ENCODE assay signal across 22 cellular contexts in the genomic region with DNA sequence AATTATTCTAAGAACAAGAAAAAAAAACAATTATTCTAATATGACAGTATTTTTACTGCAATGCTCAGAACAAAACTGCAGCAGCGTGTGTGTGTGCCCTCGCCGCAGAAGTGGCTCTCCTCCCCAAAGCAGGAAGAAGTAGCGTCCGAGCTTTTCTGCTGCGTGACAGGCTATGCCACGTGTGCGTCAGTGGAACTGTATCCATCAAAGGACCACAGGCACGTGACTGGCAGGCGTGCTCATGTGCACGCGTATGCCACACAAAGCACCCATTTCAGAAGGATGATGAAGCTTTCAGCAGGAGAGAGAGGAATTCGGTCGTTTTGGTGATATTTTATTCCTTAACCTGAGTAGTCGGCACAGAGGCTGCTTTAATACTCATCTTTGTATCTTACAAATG. TPM values are rescaled to one million over a fixed set of nuclear protein-coding genes. Genes with fewer than 3 reads are reported as not detected.
A peak's percentile ranks its signal among the peaks of the same experiment; 100 is the strongest.
DNase-seq lines count a peak whose midpoint lies in the region; ATAC-seq, FAIRE-seq and TF ChIP-seq lines count a peak whose summit lies in the region.
"Had no signal": no experiment of that assay in that cellular context is flagged by ENCODE, and none has a peak within 500 bp of the region (broad histone marks: within the 10 kb centered on the region; RNA-seq: fewer than 3 reads in every experiment).

No MANE protein-coding gene starts in this region.

- SMC1A ChIA-PET in GM12878 (lab: Charles Lee; ENCODE audit: uncharacterized antibody, unreplicated experiment) = interaction anchor here (0.8 kb wide), 1 partner anchor 9 kb away, joined by 4 read pairs; no protein-coding TSS in a partner anchor

- peaks cover 6% of the 10 kb centered on the region; the same call in 1 of the 2 replicates for H3K36me3 ChIP-seq in Loucy (ENCODE audit: insufficient read depth, low read length)
- H3K36me3 ChIP-seq in GM12878 (ENCODE audit: control insufficient read depth in 2 of 2, insufficient read depth in 2 of 2, low read length in 1 of 2) = no peaks in the 10 kb centered on the region
- H3K36me3 ChIP-seq: adrenal gland had no signal

- peak overlapping the region in 1 of 2 donors; percentile 38 for H3K4me3 Mint-ChIP-seq in stimulated activated naive CD8-positive, alpha-beta T cell treated with anti-CD3 and anti-CD28 coated beads, Interleukin-15, amount 100 ng/mL, for 72 hours
- H3K4me3 Mint-ChIP-seq: H9 had no signal

- H3K9me3 ChIP-seq in Loucy (ENCODE audit: insufficient read depth, low read depth, low read length) = no peaks in the 10 kb centered on the region
- H3K9me3 ChIP-seq in GM12878 (replicated peaks; ENCODE audit: control insufficient read depth, insufficient read depth, low read length) = no peaks in the 10 kb centered on the region
- H3K9me3 ChIP-seq: adrenal gland, MG63, tibial nerve had no signal

- no peak for TF ChIP-seq POLR2A in GM12878 (IDR thresholded peaks at IDR 0.05; ENCODE audit: low read depth, low read length)

- in situ Hi-C loops in GM12878 (cut with MboI) = no loop called here

- H2AFZ ChIP-seq in Loucy (ENCODE audit: low read length) (no peak overlapping the region), GM12878 (ENCODE audit: control insufficient read depth, low read depth, low read length) (no peak overlapping the region)

- 96% methylated on average over 15 of the region's 15 CpGs for WGBS in GM12878 (ENCODE audit: insufficient coverage, insufficient replicate concordance, low lambda C conversion rate, missing lambda C conversion rate)

- ATAC-seq in GM12878 (no peak), HG03565 (IDR thresholded peaks at IDR 0.05; ENCODE audit: unreplicated experiment) (no peak)
- no peak for ATAC-seq in stimulated activated naive CD8-positive, alpha-beta T cell treated with anti-CD3 and anti-CD28 coated beads, Interleukin-15, amount 100 ng/mL, for 72 hours

- peaks cover 52% of the 10 kb centered on the region for H3K79me2 ChIP-seq in Loucy (ENCODE audit: insufficient read depth, low read length)
- peaks cover 3% of the 10 kb centered on the region; the same call in 1 of the 2 replicates for H3K79me2 ChIP-seq in GM12878 (ENCODE audit: control insufficient read depth, insufficient read depth, low read length)

- no peaks in the 10 kb centered on the region for H3K9me2 ChIP-seq in Loucy (replicated peaks; ENCODE audit: low read depth, low read length)

- H3K27ac ChIP-seq in GM12878 (ENCODE audit: control insufficient read depth, insufficient read depth) = no peak overlapping the region
- H3K27ac ChIP-seq: adrenal gland, epithelial cell of prostate, tibial nerve had no signal

- H3K9ac ChIP-seq in Loucy (ENCODE audit: low read depth, low read length, poor library complexity, severe bottlenecking) (peak overlapping the region; percentile 80), GM12878 (ENCODE audit: control insufficient read depth, insufficient read depth, low read length) (no peak overlapping the region)

- intact Hi-C loops in GM12878 (cut with micrococcal nuclease; ENCODE audit: unreplicated experiment) = no loop called here

- no peak for TF ChIP-seq EP300 in GM12878 (IDR thresholded peaks at IDR 0.05; ENCODE audit: borderline replicate concordance in 1 of 2, control insufficient read depth in 1 of 2, low read depth in 2 of 2, low read length in 2 of 2)

- no peak for TF ChIP-seq RAD21 in GM12878 (IDR thresholded peaks at IDR 0.05; ENCODE audit: insufficient read depth, low read depth, low read length)

- BruUV-seq in GM12878 (replicated peaks; lab: Mats Ljungman, UMichigan) = no TSS peak

- H3K27me3 ChIP-seq in Loucy (ENCODE audit: insufficient read depth, low read length, poor library complexity, severe bottlenecking) (no peaks in the 10 kb centered on the region), GM12878 (replicated peaks in 1 of 2; ENCODE audit: control insufficient read depth in 2 of 2, insufficient read depth in 2 of 2, low read length in 1 of 2) (no peaks in the 10 kb centered on the region; a peak in 1 of 4 replicates)
- H3K27me3 ChIP-seq: adrenal gland, MG63, tibial nerve had no signal

- DNase-seq in GM12878 (ENCODE audit: low read depth, low spot score) (no peak), medulla oblongata (ENCODE audit: extremely low spot score) (peak; percentile 61), superior temporal gyrus (ENCODE audit: extremely low spot score) (peak; percentile 89), activated T-cell treated with anti-CD3 and anti-CD28 coated beads for 4 hours (no peak), NCI-H1048 (lab: John Stamatoyannopoulos, UW) (no peak)
- no peak for DNase-seq in stimulated activated naive CD8-positive, alpha-beta T cell treated with anti-CD3 and anti-CD28 coated beads, Interleukin-15, amount 100 ng/mL, for 72 hours
- DNase-seq: activated CD4-positive, alpha-beta T cell treated with anti-CD3 and anti-CD28 coated beads, Interleukin-2, amount 50 U/mL, for 48 hours; activated CD8-positive, alpha-beta memory T cell treated with anti-CD3 and anti-CD28 coated beads, Interleukin-2, amount 50 U/mL, for 48 hours; activated gamma-delta T cell; Calu3; H9; MG63; NCI-H1436 treated with DMSO at 0.1 percent for 48 hours; NCI-H526; retina; stimulated activated CD4-positive, alpha-beta T cell treated with anti-CD3 and anti-CD28 coated beads, Interleukin-4, amount 100 ng/mL, for 1 hour; stimulated activated naive CD4-positive, alpha-beta T cell treated with Interleukin-2 at 50 U/mL for 16 hours had no signal

- peaks cover 6% of the 10 kb centered on the region for H3K27me3 Mint-ChIP-seq in stimulated activated naive CD8-positive, alpha-beta T cell treated with anti-CD3 and anti-CD28 coated beads, Interleukin-15, amount 100 ng/mL, for 72 hours

- H3K4me2 ChIP-seq in Loucy (ENCODE audit: low read depth, low read length, poor library complexity, severe bottlenecking) = peak overlapping the region; percentile 77
- H3K4me2 ChIP-seq in GM12878 (ENCODE audit: control insufficient read depth, insufficient read depth) = no peak overlapping the region

- CTCF ChIA-PET in GM12878 (lab: Yijun Ruan, JAX) = no interaction called here

- RAD21 ChIA-PET in GM12878 (lab: Charles Lee; ENCODE audit: unreplicated experiment) = no interaction called here

- H3K4me3 ChIP-seq in Loucy (ENCODE audit: low read length, poor library complexity, severe bottlenecking) (peak overlapping the region; percentile 77), GM12878 (no peak overlapping the region)
- H3K4me3 ChIP-seq: adrenal gland, MG63, tibial nerve had no signal

- no peak for TF ChIP-seq CTCF in Loucy (conservative IDR thresholded peaks at IDR 0.05; ENCODE audit: low read length)
- TF ChIP-seq CTCF in GM12878 (IDR thresholded peaks at IDR 0.05 in 2 of 3, conservative IDR thresholded peaks at IDR 0.05 in 1 of 3; ENCODE audit: control insufficient read depth in 2 of 3, extremely low read depth in 1 of 3, insufficient read depth in 1 of 3, low read depth in 3 of 3, low read length in 3 of 3) = no peak

- H3K9me3 Mint-ChIP-seq in stimulated activated naive CD8-positive, alpha-beta T cell treated with anti-CD3 and anti-CD28 coated beads, Interleukin-15, amount 100 ng/mL, for 72 hours = peaks cover 0 to 5% of the 10 kb centered on the region in 2 donors

- H3K4me1 Mint-ChIP-seq in stimulated activated naive CD8-positive, alpha-beta T cell treated with anti-CD3 and anti-CD28 coated beads, Interleukin-15, amount 100 ng/mL, for 72 hours = peaks cover 37% of the 10 kb centered on the region

- peaks cover 6% of the 10 kb centered on the region for H4K20me1 ChIP-seq in Loucy (ENCODE audit: insufficient read depth, low read length, poor library complexity, severe bottlenecking)
- no peaks in the 10 kb centered on the region for H4K20me1 ChIP-seq in GM12878 (ENCODE audit: control insufficient read depth, insufficient read depth)

- H3F3A ChIP-seq in Loucy (ENCODE audit: low read depth) = no peaks in the 10 kb centered on the region

- POLR2A ChIA-PET in GM12878 (lab: Charles Lee) = no interaction called here

- no peak for FAIRE-seq in GM12878 (lab: Jason Lieb, UNC)

- H3K4me1 ChIP-seq in Loucy (ENCODE audit: insufficient read depth, low read length, poor library complexity, severe bottlenecking) (peaks cover 24% of the 10 kb centered on the region), GM12878 (ENCODE audit: control insufficient read depth, insufficient read depth, low read length) (peaks cover 5% of the 10 kb centered on the region)

- H3K27ac Mint-ChIP-seq in stimulated activated naive CD8-positive, alpha-beta T cell treated with anti-CD3 and anti-CD28 coated beads, Interleukin-15, amount 100 ng/mL, for 72 hours = no peak overlapping the region

RNA-seq across cellular contexts. Expression of a gene that starts 3.6 kb away (rescaled TPM):
- 2.7 and 2.8 TPM in 2 replicates for total RNA-seq in GM12878 (2013; cell fraction: nucleolus; rRNA removed)
- total RNA-seq in GM12878 (2014; rRNA removed) (7.8 and 8.1 TPM in 2 replicates), GM12878 (2014; rRNA removed; fragmentation: Illumina TruSeq; extraction: Trizol) (5.9 and 6.6 TPM in 2 replicates), GM12878 (2021) (7.3 and 8.1 TPM in 2 replicates)
- 2.6 TPM for polyA plus RNA-seq in GM12878 (2011; ENCODE audit: low read depth)
- polyA plus RNA-seq in GM12878 (2011; rRNA removed) (2.5 and 3.3 TPM in 2 replicates), GM12878 (2014; fragmentation: Illumina TruSeq; extraction: Trizol) (5.0 and 6.3 TPM in 2 replicates), GM12878 (2014; fragmentation: Nextera tagmentation; extraction: Ambion mirVana) (1 to 10 TPM; 1.4 to 1.6 TPM), GM12878 (2014; rRNA removed) (5.1 and 5.7 TPM in 2 replicates), GM12878 (2016; fragmentation: Nextera tagmentation; extraction: Ambion mirVana) (under 1 TPM; 0.48 to 0.58 TPM)
- polyA plus RNA-seq in GM12878 (2011; cell fraction: cytosol; rRNA removed) = 1.5 and 1.7 TPM in 2 replicates
- 1.6 and 2.0 TPM in 2 replicates for polyA plus RNA-seq in GM12878 (2011; cell fraction: nucleus; rRNA removed)
- 3.2 and 4.8 TPM in 2 replicates for polyA plus RNA-seq in GM12878 (2012)
- polyA minus RNA-seq in GM12878 (2011; rRNA and poly(A)+ RNA removed) = 1.0 and 1.5 TPM in 2 replicates
- polyA minus RNA-seq in GM12878 (2011; cell fraction: cytosol; rRNA and poly(A)+ RNA removed) = 1.5 and 1.7 TPM in 2 replicates
- polyA minus RNA-seq in GM12878 (2011; cell fraction: nucleus; rRNA and poly(A)+ RNA removed) = 0.57 and 0.60 TPM in 2 replicates

RNA-seq across cellular contexts. Expression of a gene that starts 41.2 kb away (rescaled TPM):
- total RNA-seq in GM12878 (2013; cell fraction: nucleolus; rRNA removed) = 4.6 and 4.9 TPM in 2 replicates
- 1.1 and 2.0 TPM in 2 replicates for total RNA-seq in GM12878 (2014; rRNA removed)
- total RNA-seq in GM12878 (2014; rRNA removed; fragmentation: Illumina TruSeq; extraction: Trizol) = 0.51 and 0.63 TPM in 2 replicates
- 0.96 and 1.0 TPM in 2 replicates for total RNA-seq in GM12878 (2021)
- not detected for polyA plus RNA-seq in GM12878 (2011; ENCODE audit: low read depth)
- polyA plus RNA-seq in GM12878 (2011; rRNA removed) = 1.7 and 2.1 TPM in 2 replicates
- 1.7 and 2.2 TPM in 2 replicates for polyA plus RNA-seq in GM12878 (2011; cell fraction: cytosol; rRNA removed)
- polyA plus RNA-seq in GM12878 (2011; cell fraction: nucleus; rRNA removed) = 7.7 and 11.8 TPM in 2 replicates
- 1.5 and 2.4 TPM in 2 replicates for polyA plus RNA-seq in GM12878 (2012)
- polyA plus RNA-seq in GM12878 (2014; fragmentation: Illumina TruSeq; extraction: Trizol) = 0.21 TPM in 1 of 2 replicates, not detected in the other
- under 1 TPM in 1 of 2 experiments, not detected in 1; 0.09 TPM for polyA plus RNA-seq in GM12878 (2014; fragmentation: Nextera tagmentation; extraction: Ambion mirVana)
- 1.2 and 1.4 TPM in 2 replicates for polyA plus RNA-seq in GM12878 (2014; rRNA removed)
- under 1 TPM; 0.13 to 0.29 TPM for polyA plus RNA-seq in GM12878 (2016; fragmentation: Nextera tagmentation; extraction: Ambion mirVana)
- polyA minus RNA-seq in GM12878 (2011; rRNA and poly(A)+ RNA removed) = 0.82 TPM in 1 of 2 replicates, not detected in the other
- polyA minus RNA-seq in GM12878 (2011; cell fraction: cytosol; rRNA and poly(A)+ RNA removed) = 0.53 and 0.62 TPM in 2 replicates
- polyA minus RNA-seq in GM12878 (2011; cell fraction: nucleus; rRNA and poly(A)+ RNA removed) = 1.3 TPM in 1 of 2 replicates, not detected in the other

RNA-seq across cellular contexts. Expression of a gene that starts 53.4 kb away (rescaled TPM):
- total RNA-seq in GM12878 (2013; cell fraction: nucleolus; rRNA removed) = 31.0 and 35.8 TPM in 2 replicates
- total RNA-seq in GM12878 (2014; rRNA removed) (50.5 and 62.1 TPM in 2 replicates), GM12878 (2014; rRNA removed; fragmentation: Illumina TruSeq; extraction: Trizol) (13.9 and 18.1 TPM in 2 replicates), GM12878 (2021) (52.6 and 59.8 TPM in 2 replicates)
- polyA plus RNA-seq in GM12878 (2011; ENCODE audit: low read depth) = 16.4 TPM
- polyA plus RNA-seq in GM12878 (2011; rRNA removed) (29.0 and 38.7 TPM in 2 replicates), GM12878 (2014; fragmentation: Illumina TruSeq; extraction: Trizol) (11.0 and 19.0 TPM in 2 replicates), GM12878 (2014; fragmentation: Nextera tagmentation; extraction: Ambion mirVana) (1 to 10 TPM in 1 of 2 experiments, under 1 TPM in 1; 0.72 to 1.4 TPM), GM12878 (2014; rRNA removed) (48.1 and 59.3 TPM in 2 replicates), GM12878 (2016; fragmentation: Nextera tagmentation; extraction: Ambion mirVana) (10 to 100 TPM; 16.1 to 35.7 TPM)
- 39.9 and 64.5 TPM in 2 replicates for polyA plus RNA-seq in GM12878 (2011; cell fraction: cytosol; rRNA removed)
- 69.3 and 120 TPM in 2 replicates for polyA plus RNA-seq in GM12878 (2011; cell fraction: nucleus; rRNA removed)
- 26.9 and 34.5 TPM in 2 replicates for polyA plus RNA-seq in GM12878 (2012)
- polyA minus RNA-seq in GM12878 (2011; rRNA and poly(A)+ RNA removed) = 29.5 and 29.8 TPM in 2 replicates
- 17.4 and 20.6 TPM in 2 replicates for polyA minus RNA-seq in GM12878 (2011; cell fraction: cytosol; rRNA and poly(A)+ RNA removed)
- polyA minus RNA-seq in GM12878 (2011; cell fraction: nucleus; rRNA and poly(A)+ RNA removed) = 11.0 and 16.4 TPM in 2 replicates

Comparison
In these comparisons a context has a peak if more than half of its experiments do, and no peak if none do; other contexts are left out.
1. DNase-seq: peak in medulla oblongata (single experiment) and superior temporal gyrus (single experiment); none in GM12878 (single experiment), activated T-cell treated with anti-CD3 and anti-CD28 coated beads for 4 hours (single experiment), stimulated activated naive CD8-positive, alpha-beta T cell treated with anti-CD3 and anti-CD28 coated beads, Interleukin-15, amount 100 ng/mL, for 72 hours (0 of 2) and NCI-H1048 (single experiment).